8 cellular contexts compared by ENCODE assay signal in the genomic region with DNA sequence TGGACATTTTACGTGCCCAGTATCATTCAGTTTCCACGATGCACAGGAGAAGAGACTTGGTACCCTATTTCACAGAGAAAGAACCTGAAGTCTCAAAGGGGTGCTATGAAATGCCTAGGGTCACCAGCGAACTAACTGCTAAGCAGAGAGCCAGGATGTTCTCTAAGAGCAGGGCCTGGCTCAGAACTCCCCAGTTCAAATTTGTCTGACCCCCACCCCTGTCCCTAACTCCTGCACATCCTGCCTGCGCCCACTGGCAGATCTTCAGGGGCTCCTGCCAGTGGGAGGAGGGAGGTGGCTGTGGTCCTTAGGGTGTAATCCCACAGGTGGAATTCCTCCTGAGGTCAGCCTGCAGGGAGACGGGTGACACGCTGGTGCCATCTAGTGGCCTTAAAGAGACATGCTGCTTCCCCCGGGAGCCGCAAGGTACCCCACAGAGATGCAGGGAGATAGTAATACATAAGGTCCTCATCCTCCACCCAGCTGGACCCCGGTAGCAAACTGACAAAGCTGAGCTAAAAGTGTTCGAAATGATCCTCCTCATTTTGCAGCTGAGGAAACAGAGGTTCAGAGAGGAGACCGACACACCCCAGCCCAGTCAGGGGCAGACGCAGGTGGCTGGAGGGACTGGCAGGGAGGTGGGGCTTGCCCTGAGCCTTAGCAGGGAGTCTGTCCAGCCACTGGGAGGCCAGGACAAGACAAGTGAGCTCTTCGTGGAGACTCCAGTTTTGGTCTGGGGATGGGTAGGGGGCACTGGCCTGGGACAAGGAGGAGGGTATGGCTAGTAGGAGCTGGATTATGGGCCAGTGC. TPM values are rescaled to one million over a fixed set of nuclear protein-coding genes. Genes with fewer than 3 reads are reported as not detected.
DNase-seq lines count a peak whose midpoint lies in the region; ATAC-seq, FAIRE-seq and TF ChIP-seq lines count a peak whose summit lies in the region.

No MANE protein-coding gene starts in this region.

- no peak overlapping the region for H3K4me2 ChIP-seq in IMR-90 (ENCODE audit: low read depth, low read length)

- POLR2A ChIA-PET in Caco-2 (lab: Charles Lee): no interaction called here
- POLR2A ChIA-PET in IMR-90 (lab: Charles Lee; ENCODE audit: unreplicated experiment): no interaction called here

- peak overlapping the region; percentile 18; the same call in 1 of the 2 replicates for H3K4ac ChIP-seq in IMR-90 (ENCODE audit: low read depth, low read length)

- no peak overlapping the region for H3K23ac ChIP-seq in IMR-90 (ENCODE audit: low read depth, low read length)

- no peak overlapping the region for H2BK120ac ChIP-seq in IMR-90 (ENCODE audit: low read depth, low read length)

- no peaks in the 10 kb centered on the region for H3K79me1 ChIP-seq in IMR-90 (ENCODE audit: low read depth in 1 of 2, low read length in 2 of 2)

- no peak for FAIRE-seq in RCC 7860 (lab: Jason Lieb, UNC)

- H4K5ac ChIP-seq in IMR-90 (ENCODE audit: low read depth, low read length): no peak overlapping the region

- H2AK9ac ChIP-seq in IMR-90 (replicated peaks; ENCODE audit: low read depth, low read length, poor library complexity): no peak overlapping the region

- BruUV-seq in Caco-2 (replicated peaks; lab: Mats Ljungman, UMichigan) (no TSS peak), IMR-90 (replicated peaks; lab: Mats Ljungman, UMichigan) (no TSS peak)

- intact Hi-C loops in Caco-2 (cut with micrococcal nuclease; ENCODE audit: unreplicated experiment) (loop anchor here (1.0 to 5.0 kb wide), 3 partner anchors 46 to 233 kb away; no protein-coding TSS in a partner anchor), IMR-90 (cut with micrococcal nuclease) (loop anchor here (1.0 kb wide), 2 partner anchors 152 to 233 kb away; no protein-coding TSS in a partner anchor)

- DNase-seq in Caco-2 (peak; percentile 71 to 77), IMR-90 (peak; percentile 65), RCC 7860 (ENCODE audit: low spot score) (peak; percentile 56), foreskin melanocyte (peak; percentile 25), tibial nerve (ENCODE audit: low spot score in 2 of 2) (peak in 1 of 2 donors; percentile 49), occipital lobe (lab: John Stamatoyannopoulos, UW) (no peak)
- DNase-seq in activated T-helper 9 cell treated with anti-CD3 and anti-CD28 coated beads, Interleukin-2, amount 50 U/mL, for 16 hours (ENCODE audit: low read depth): peak; percentile 23

- no peak overlapping the region for H2BK15ac ChIP-seq in IMR-90 (ENCODE audit: low read depth, low read length)

- no peak overlapping the region for H3K56ac ChIP-seq in IMR-90 (ENCODE audit: extremely low read depth, insufficient read depth, low read length)

- TF ChIP-seq CTCF in Caco-2 (IDR thresholded peaks at IDR 0.05; ENCODE audit: insufficient read depth in 1 of 2, low read depth in 1 of 2, low read length in 1 of 2, severe bottlenecking in 1 of 2, unreplicated experiment in 1 of 2) (peak; percentile 91 to 92), IMR-90 (conservative IDR thresholded peaks at IDR 0.05; ENCODE audit: low read depth, low read length) (peak; percentile 91), neutrophil (IDR thresholded peaks at IDR 0.05) (peak; percentile 84), tibial nerve (IDR thresholded peaks at IDR 0.05) (peak; percentile 84 to 94 (median 91))

- peaks cover 4% of the 10 kb centered on the region for H3K4me1 Mint-ChIP-seq in Caco-2 (ENCODE audit: low read depth, unreplicated experiment)

- CTCF ChIA-PET in Caco-2 (lab: Charles Lee): interaction anchor here (0.6 to 2.3 kb wide), 6 partner anchors 8 to 154 kb away, joined by 3 to 14 read pairs (median 4); a partner anchor contains a TSS
- CTCF ChIA-PET in IMR-90 (lab: Yijun Ruan, JAX): interaction anchor here (0.7 to 3.2 kb wide), 6 partner anchors 18 to 232 kb away, joined by 3 to 16 read pairs (median 4); no protein-coding TSS in a partner anchor

- H3K36me3 Mint-ChIP-seq in Caco-2 (ENCODE audit: insufficient read depth, unreplicated experiment): no peaks in the 10 kb centered on the region

- no peaks in the 10 kb centered on the region for H3K9me3 Mint-ChIP-seq in Caco-2 (ENCODE audit: unreplicated experiment)

- H2BK5ac ChIP-seq in IMR-90 (ENCODE audit: low read depth, low read length, poor library complexity, severe bottlenecking): no peak overlapping the region

- H3K4me3 Mint-ChIP-seq in Caco-2 (ENCODE audit: unreplicated experiment): no peak overlapping the region

- no peaks in the 10 kb centered on the region for H3K9me1 ChIP-seq in IMR-90 (ENCODE audit: insufficient read depth, low read length)

- H4K8ac ChIP-seq in IMR-90 (ENCODE audit: low read depth in 2 of 2, low read length in 2 of 2): no peak overlapping the region

- H3K27me3 ChIP-seq in Caco-2 (replicated peaks; ENCODE audit: control insufficient read depth, insufficient read depth, low read length): no peaks in the 10 kb centered on the region
- no peaks in the 10 kb centered on the region for H3K27me3 ChIP-seq in IMR-90 (ENCODE audit: control insufficient read depth, insufficient read depth, low read length)
- no peaks in the 10 kb centered on the region for H3K27me3 ChIP-seq in neutrophil
- no peaks in the 10 kb centered on the region for H3K27me3 ChIP-seq in tibial nerve

- H3K9me3 ChIP-seq in Caco-2 (no peaks in the 10 kb centered on the region), IMR-90 (ENCODE audit: control insufficient read depth, insufficient read depth, low read length) (peaks cover 3% of the 10 kb centered on the region; the same call in 1 of the 2 replicates), neutrophil (no peaks in the 10 kb centered on the region), tibial nerve (peaks cover 0 to 3% (median 0%) of the 10 kb centered on the region in 4 donors)

- H3K27ac Mint-ChIP-seq in Caco-2 (ENCODE audit: unreplicated experiment): no peak overlapping the region

- H3K18ac ChIP-seq in IMR-90 (ENCODE audit: low read depth, low read length): no peak overlapping the region

- H2AFZ ChIP-seq in IMR-90 (replicated peaks; ENCODE audit: low read length, poor library complexity): peak overlapping the region; percentile 64

- H3K14ac ChIP-seq in IMR-90 (replicated peaks; ENCODE audit: low read depth, low read length): 0 out of 2 replicates have a peak overlapping the region, but pooled peaks have one; percentile 4

- dilution Hi-C loops in IMR-90 (cut with HindIII; ENCODE audit: low sequenced_read_pairs, unreplicated experiment): no loop called here

- no peaks in the 10 kb centered on the region for H4K20me1 ChIP-seq in IMR-90 (ENCODE audit: insufficient read depth, low read length)

- H3K27me3 Mint-ChIP-seq in Caco-2 (ENCODE audit: insufficient read depth, unreplicated experiment): no peaks in the 10 kb centered on the region

- no peaks in the 10 kb centered on the region for H3K36me3 ChIP-seq in Caco-2 (ENCODE audit: control insufficient read depth, insufficient read depth, low read length)
- no peaks in the 10 kb centered on the region for H3K36me3 ChIP-seq in IMR-90 (ENCODE audit: control insufficient read depth, insufficient read depth, low read length)
- H3K36me3 ChIP-seq in neutrophil: no peaks in the 10 kb centered on the region
- H3K36me3 ChIP-seq in tibial nerve: no peaks in the 10 kb centered on the region

- no peak overlapping the region for H4K91ac ChIP-seq in IMR-90 (ENCODE audit: insufficient read depth, low read depth, low read length)

- H3K27ac ChIP-seq in IMR-90 (ENCODE audit: insufficient read depth, low read length) (no peak overlapping the region), neutrophil (no peak overlapping the region), tibial nerve (no peak overlapping the region)

- H3K9ac ChIP-seq in IMR-90 (ENCODE audit: low read depth, low read length): no peak overlapping the region

- TF ChIP-seq POLR2A in IMR-90 (IDR thresholded peaks at IDR 0.05; ENCODE audit: low read depth, low read length) (no peak), tibial nerve (IDR thresholded peaks at IDR 0.05) (no peak)

- no peak for TF ChIP-seq EP300 in tibial nerve (IDR thresholded peaks at IDR 0.05)

- TF ChIP-seq RAD21 in IMR-90 (IDR thresholded peaks at IDR 0.05; ENCODE audit: low read length): peak; percentile 95

- H3K4me1 ChIP-seq in Caco-2 (no peaks in the 10 kb centered on the region), IMR-90 (ENCODE audit: control insufficient read depth, insufficient read depth, low read length) (peaks cover 4% of the 10 kb centered on the region), neutrophil (ENCODE audit: control insufficient read depth in 1 of 2, insufficient read depth in 1 of 2, low read depth in 1 of 2, low read length in 1 of 2) (peaks cover 7 to 8% of the 10 kb centered on the region in 2 experiments), tibial nerve (peaks cover 0 to 8% (median 0%) of the 10 kb centered on the region in 4 donors)

- H3K4me3 ChIP-seq in Caco-2 (ENCODE audit: low read depth, low read length) (no peak overlapping the region), IMR-90 (ENCODE audit: insufficient read depth, low read depth, low read length) (no peak overlapping the region), neutrophil (ENCODE audit: low read depth in 1 of 2, low read length in 1 of 2) (no peak overlapping the region), tibial nerve (no peak overlapping the region)

- ATAC-seq in IMR-90 (ENCODE audit: low read depth): peak; percentile 88

- no peak overlapping the region for H2BK20ac ChIP-seq in IMR-90 (ENCODE audit: low read depth, low read length)

- in situ Hi-C loops in IMR-90 (cut with MboI; ENCODE audit: low sequenced_read_pairs): loop anchor here (5.0 kb wide), 1 partner anchor 151 kb away; no protein-coding TSS in a partner anchor

- 40% methylated on average over 2 of the region's 13 CpGs; no CpG with 5 or more reads in 1 of the 2 experiments for WGBS in IMR-90 (ENCODE audit: extremely low coverage in 2 of 2, insufficient read length in 1 of 2), 2 experiments
- WGBS in tibial nerve, 2 donors: 29 to 36% methylated on average over 9 to 13 of the region's 13 CpGs

- H2AK5ac ChIP-seq in IMR-90 (ENCODE audit: low read depth, low read length): peak overlapping the region; percentile 15; the same call in 1 of the 2 replicates

TF ChIP-seq in IMR-90, 13 proteins besides CTCF, POLR2A, EP300 and RAD21 (continues in another document):
- no peak for TF ChIP-seq RFX5 (IDR thresholded peaks at IDR 0.05; ENCODE audit: low read depth, low read length)

RNA-seq across cellular contexts. Expression of a gene that starts 34.1 kb away (rescaled TPM):
- 0.28 and 0.77 TPM in 2 replicates for total RNA-seq in Caco-2 (2022)
- not detected in 2 replicates for total RNA-seq in IMR-90 (2012; rRNA removed)
- not detected in 2 replicates for polyA plus RNA-seq in IMR-90 (2012; rRNA removed)
- polyA plus RNA-seq in IMR-90 (2012; cell fraction: cytosol; rRNA removed): not detected in 2 replicates
- not detected in 2 replicates for polyA plus RNA-seq in IMR-90 (2012; cell fraction: nucleus; rRNA removed; ENCODE audit: low replicate concordance)
- not detected for total RNA-seq in tibial nerve
- total RNA-seq in occipital lobe: not detected

RNA-seq across cellular contexts. Expression of a gene that starts 42.4 kb away (rescaled TPM):
- total RNA-seq in Caco-2 (2022) (0.09 TPM in 1 of 2 replicates, not detected in the other), IMR-90 (2012; rRNA removed) (under 0.01 TPM in 2 replicates), tibial nerve (1 to 10 TPM in 1 of 4 donors, under 1 TPM in 3; 0.20 to 1.5 (median 0.40) TPM), occipital lobe (1.1 TPM)
- polyA plus RNA-seq in IMR-90 (2012; rRNA removed): 0.32 and 0.36 TPM in 2 replicates
- polyA plus RNA-seq in IMR-90 (2012; cell fraction: cytosol; rRNA removed): 0.21 and 0.26 TPM in 2 replicates
- polyA plus RNA-seq in IMR-90 (2012; cell fraction: nucleus; rRNA removed; ENCODE audit: low replicate concordance): 0.42 and 0.53 TPM in 2 replicates
